1 cellular context compared by ENCODE assay signal in the genomic region with DNA sequence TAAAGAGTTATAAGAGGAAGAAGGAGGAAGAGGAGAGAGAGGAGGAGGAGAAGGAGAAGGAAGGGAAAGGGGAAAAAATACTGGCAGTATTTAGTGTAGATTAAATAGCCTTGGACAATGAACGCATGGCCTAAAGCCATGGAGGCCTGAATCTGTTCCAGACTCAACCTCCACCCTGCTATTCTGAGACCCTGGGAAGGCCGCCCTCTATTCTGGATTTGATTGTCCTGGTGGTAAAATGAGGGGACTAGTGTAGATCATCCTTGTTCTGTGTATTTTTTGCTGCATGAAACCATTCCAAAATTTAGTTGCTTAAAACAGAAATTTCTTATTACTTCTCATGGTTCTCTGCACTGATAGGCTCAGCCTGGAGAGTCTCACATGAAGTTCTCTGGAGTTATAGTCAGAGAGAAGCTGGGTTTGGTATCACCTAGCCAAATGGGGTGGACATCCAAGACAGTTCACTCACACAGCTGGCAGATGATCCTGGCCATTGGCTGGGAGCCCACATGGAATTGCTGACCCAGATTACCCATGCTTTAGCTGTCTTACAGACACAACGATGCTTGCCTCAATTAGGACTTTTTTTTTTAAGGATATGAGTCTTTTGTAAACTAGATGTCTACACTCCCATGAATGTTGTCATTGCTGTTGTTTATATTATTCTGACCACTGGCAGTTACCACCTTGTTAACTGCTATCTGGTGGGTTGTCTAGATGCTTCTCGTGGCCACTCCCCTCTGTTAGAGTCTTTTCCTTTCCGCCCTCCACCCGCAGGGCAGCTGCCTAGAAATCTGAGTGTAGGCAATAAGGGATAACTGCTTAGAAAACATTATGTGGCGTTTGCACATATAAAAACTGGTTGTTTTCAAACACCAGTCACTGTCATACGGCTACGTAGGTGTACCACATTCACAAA.
A peak's percentile ranks its signal among the peaks of the same experiment; 100 is the strongest.
TF ChIP-seq lines count a peak whose summit lies in the region.

No MANE protein-coding gene starts in this region.

TF ChIP-seq in H1, 55 proteins besides CTCF, POLR2A, EP300 and RAD21:
- TF ChIP-seq CHD1 (IDR thresholded peaks at IDR 0.05; ENCODE audit: low read depth, low read length) (no peak), ATF2 (IDR thresholded peaks at IDR 0.05; ENCODE audit: low read length) (0 out of 2 replicates have a peak, but pooled peaks have one; percentile 10)
